In genomic region chr10:62640386-62640785, GRCh38 we compare ENCODE assay signal across 18 cellular contexts.
DNase-seq lines count a peak whose midpoint lies in the region; ATAC-seq and TF ChIP-seq lines count a peak whose summit lies in the region.
"Had no signal": no experiment of that assay in that cellular context is flagged by ENCODE, and none has a peak within 500 bp of the region (broad histone marks: within the 10 kb centered on the region; RNA-seq: fewer than 3 reads in every experiment).

No MANE protein-coding gene starts in this region.

- DNase-seq in stimulated activated CD4-positive, alpha-beta T cell treated with anti-CD3 and anti-CD28 coated beads, Interleukin-15, amount 100 ng/mL, for 24 hours = peak; percentile 11
- no peak for DNase-seq in stimulated activated CD4-positive, alpha-beta T cell treated with anti-CD3 and anti-CD28 coated beads, Interleukin-1b, Interleukin-23, amount 100 ng/mL, for 48 hours
- peak; percentile 96 for DNase-seq in RPMI7951 (ENCODE audit: low read depth)
- DNase-seq in fibroblast of villous mesenchyme (ENCODE audit: low read depth) = peak; percentile 31
- no peak for DNase-seq in AG20443 (ENCODE audit: low spot score)
- DNase-seq in NCI-H1694 treated with DMSO at 0.1 percent for 48 hours (lab: John Stamatoyannopoulos, UW) = no peak
- DNase-seq: COR-L47; HCEC 1CT; lower lobe of right lung; MM.1S; natural killer cell; NCI-H1930; NCI-H524; PC-9; stimulated activated CD4-positive, alpha-beta T cell treated with anti-CD3 and anti-CD28 coated beads, Interleukin-12 subunit alpha, Interleukin-12 subunit beta, amount 100 ng/mL, for 4 hours; stimulated activated naive CD8-positive, alpha-beta T cell treated with anti-CD3 and anti-CD28 coated beads, Interleukin-15, Interleukin-2, amounts not matched to agents 100 U/mL and 50 U/mL, for 24 hours had no signal

- TF ChIP-seq CTCF in fibroblast of villous mesenchyme (IDR thresholded peaks at IDR 0.05; ENCODE audit: insufficient read depth, low read depth, low read length) = no peak

- H3K4me3 ChIP-seq in fibroblast of villous mesenchyme (ENCODE audit: low read depth, low read length) = no peak overlapping the region
- H3K4me3 ChIP-seq: lower lobe of right lung, PC-9 had no signal

- ATAC-seq in HG02623 (IDR thresholded peaks at IDR 0.05; ENCODE audit: unreplicated experiment) (no peak), GM19324 (IDR thresholded peaks at IDR 0.05; ENCODE audit: low FRiP score, unreplicated experiment) (no peak)
- ATAC-seq: natural killer cell; stimulated activated naive CD8-positive, alpha-beta T cell treated with anti-CD3 and anti-CD28 coated beads, Interleukin-15, Interleukin-2, amounts not matched to agents 100 U/mL and 50 U/mL, for 24 hours had no signal

Comparison
In these comparisons a context has a peak if more than half of its experiments do, and no peak if none do; other contexts are left out.
1. DNase-seq: peak in stimulated activated CD4-positive, alpha-beta T cell treated with anti-CD3 and anti-CD28 coated beads, Interleukin-15, amount 100 ng/mL, for 24 hours (single experiment), RPMI7951 (single experiment) and fibroblast of villous mesenchyme (single experiment); none in stimulated activated CD4-positive, alpha-beta T cell treated with anti-CD3 and anti-CD28 coated beads, Interleukin-1b, Interleukin-23, amount 100 ng/mL, for 48 hours (single experiment), AG20443 (single experiment) and NCI-H1694 treated with DMSO at 0.1 percent for 48 hours (single experiment).